8 cellular contexts compared by ENCODE assay signal in the genomic region with DNA sequence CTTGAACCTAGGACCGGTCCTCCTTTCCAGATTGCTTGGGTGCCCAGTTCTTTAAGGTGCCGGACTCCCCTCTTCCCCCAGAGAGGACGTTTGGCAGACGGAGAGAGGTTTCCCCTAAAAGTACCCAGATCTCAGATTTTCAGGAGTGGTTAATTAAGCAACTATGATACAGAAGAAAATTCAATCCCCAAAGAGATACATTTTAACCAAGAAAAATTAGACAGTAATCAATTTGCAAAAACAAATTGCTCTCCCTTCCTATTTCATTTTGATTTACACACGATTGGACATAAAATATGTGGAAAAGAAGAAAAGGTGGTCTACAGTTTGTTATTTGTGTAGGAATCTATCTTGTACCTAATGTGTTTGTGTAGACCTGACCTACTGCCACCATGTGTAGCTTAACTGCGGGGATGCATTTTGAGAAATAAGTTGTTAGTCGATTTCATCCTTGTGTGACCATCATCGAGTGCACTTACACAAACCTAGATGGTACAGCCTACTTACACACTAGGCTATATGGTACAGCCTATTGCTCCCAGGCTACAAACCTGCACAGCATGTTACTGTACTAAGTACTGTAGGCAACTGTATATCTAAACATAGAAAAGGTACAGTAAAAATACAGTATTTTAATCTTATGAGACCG. TPM values are rescaled to one million over a fixed set of nuclear protein-coding genes. Genes with fewer than 3 reads are reported as not detected.
A peak's percentile ranks its signal among the peaks of the same experiment; 100 is the strongest.
DNase-seq lines count a peak whose midpoint lies in the region; ATAC-seq, FAIRE-seq and TF ChIP-seq lines count a peak whose summit lies in the region.

No MANE protein-coding gene starts in this region.

- H3K27ac Mint-ChIP-seq in activated naive CD4-positive, alpha-beta T cell treated with anti-CD3 and anti-CD28 coated beads, Interleukin-2, amount 50 U/mL, for 72 hours, result peak overlapping the region; percentile 96 to 97

- no peak overlapping the region for H3K27ac ChIP-seq in kidney (ENCODE audit: low read depth in 2 of 2, low read length in 2 of 2)
- H3K27ac ChIP-seq in thoracic aorta, result peak overlapping the region in 1 of 2 donors; percentile 87

- H3K9me3 ChIP-seq in kidney (ENCODE audit: control insufficient read depth in 1 of 2, low read length in 2 of 2) (no peaks in the 10 kb centered on the region), thoracic aorta (no peaks in the 10 kb centered on the region)

- intact Hi-C loops in kidney (cut with DNase I), result no loop called here

- H3K36me3 Mint-ChIP-seq in activated naive CD4-positive, alpha-beta T cell treated with anti-CD3 and anti-CD28 coated beads, Interleukin-2, amount 50 U/mL, for 72 hours, result peaks cover 37 to 41% of the 10 kb centered on the region in 2 donors

- ATAC-seq in activated naive CD4-positive, alpha-beta T cell treated with anti-CD3 and anti-CD28 coated beads, Interleukin-2, amount 50 U/mL, for 72 hours, result no peak
- no peak for ATAC-seq in thoracic aorta (ENCODE audit: insufficient number of reproducible peaks, low FRiP score, low read depth)
- ATAC-seq in HG02884 (IDR thresholded peaks at IDR 0.05; ENCODE audit: unreplicated experiment), result no peak
- no peak for ATAC-seq in GM21423 (IDR thresholded peaks at IDR 0.05; ENCODE audit: unreplicated experiment)

- TF ChIP-seq CTCF in AG09309 (IDR thresholded peaks at IDR 0.05; ENCODE audit: control insufficient read depth, insufficient read depth, low read depth, low read length, missing control alignments), result no peak
- no peak for TF ChIP-seq CTCF in HFF-Myc (IDR thresholded peaks at IDR 0.05; ENCODE audit: low read depth, low read length, missing control alignments)
- no peak for TF ChIP-seq CTCF in kidney (IDR thresholded peaks at IDR 0.05; ENCODE audit: borderline replicate concordance, extremely low read depth, insufficient read depth)
- TF ChIP-seq CTCF in thoracic aorta (IDR thresholded peaks at IDR 0.05), result no peak

- H3K36me3 ChIP-seq in kidney (ENCODE audit: control insufficient read depth in 1 of 2, insufficient read depth in 2 of 2, low read length in 2 of 2), result peaks cover 2 to 3% of the 10 kb centered on the region in 2 donors
- H3K36me3 ChIP-seq in thoracic aorta, result peaks cover 2% of the 10 kb centered on the region

- no peaks in the 10 kb centered on the region for H3K27me3 ChIP-seq in thoracic aorta (replicated peaks; ENCODE audit: insufficient read depth)

- H3K4me1 ChIP-seq in kidney (ENCODE audit: control insufficient read depth in 1 of 2, insufficient read depth in 1 of 2, low read depth in 1 of 2, low read length in 2 of 2), result peaks cover 0 to 9% of the 10 kb centered on the region in 2 donors
- H3K4me1 ChIP-seq in thoracic aorta (ENCODE audit: control insufficient read depth in 1 of 2, low read depth in 2 of 2), result peaks cover 6 to 21% of the 10 kb centered on the region in 2 donors

- DNase-seq in AG09309 (ENCODE audit: low read depth) (no peak), HFF-Myc (ENCODE audit: extremely low read depth, low read depth) (no peak), kidney (no peak), thoracic aorta (ENCODE audit: low spot score) (no peak), UCSD-AML1 (lab: John Stamatoyannopoulos, UW; ENCODE audit: unreplicated experiment) (no peak)
- no peak for DNase-seq in activated naive CD4-positive, alpha-beta T cell treated with anti-CD3 and anti-CD28 coated beads, Interleukin-2, amount 50 U/mL, for 72 hours (ENCODE audit: low spot score in 2 of 2)

- H3K4me3 ChIP-seq in AG09309 (ENCODE audit: control insufficient read depth, low read depth, low read length) (peak overlapping the region; percentile 87), HFF-Myc (replicated peaks; ENCODE audit: low read depth, low read length) (peak overlapping the region; percentile 82), kidney (ENCODE audit: low read length in 2 of 2) (peak overlapping the region; percentile 76 to 95), thoracic aorta (peak overlapping the region; percentile 93)

- FAIRE-seq in kidney (lab: Jason Lieb, UNC), result no peak

- peak overlapping the region; percentile 91 to 97 for H3K9ac ChIP-seq in kidney (ENCODE audit: low read length in 2 of 2)

- peaks cover 0 to 6% of the 10 kb centered on the region in 2 donors for H3K9me3 Mint-ChIP-seq in activated naive CD4-positive, alpha-beta T cell treated with anti-CD3 and anti-CD28 coated beads, Interleukin-2, amount 50 U/mL, for 72 hours

RNA-seq across cellular contexts. Expression of a gene that starts 0.7 kb away (rescaled TPM):
- total RNA-seq in activated naive CD4-positive, alpha-beta T cell treated with anti-CD3 and anti-CD28 coated beads, Interleukin-2, amount 50 U/mL, for 72 hours, result 10 to 100 TPM; 25.1 to 25.3 TPM
- total RNA-seq in kidney (25.1 TPM), thoracic aorta (10 to 100 TPM in 1 of 2 donors, 1 to 10 TPM in 1; 7.0 to 11.2 TPM)
- 11.4 TPM for polyA plus RNA-seq in kidney (ENCODE audit: insufficient read depth, low read depth, low replicate concordance)

RNA-seq across cellular contexts. Expression of a gene that starts 0.8 kb away (rescaled TPM):
- 10 to 100 TPM; 22.7 to 29.6 TPM for total RNA-seq in activated naive CD4-positive, alpha-beta T cell treated with anti-CD3 and anti-CD28 coated beads, Interleukin-2, amount 50 U/mL, for 72 hours
- total RNA-seq in kidney (7.9 TPM), thoracic aorta (10 to 100 TPM in 1 of 2 donors, 1 to 10 TPM in 1; 9.0 to 14.2 TPM)
- 6.4 TPM for polyA plus RNA-seq in kidney (ENCODE audit: insufficient read depth, low read depth, low replicate concordance)
